8 cellular contexts compared by ENCODE assay signal in the genomic region with DNA sequence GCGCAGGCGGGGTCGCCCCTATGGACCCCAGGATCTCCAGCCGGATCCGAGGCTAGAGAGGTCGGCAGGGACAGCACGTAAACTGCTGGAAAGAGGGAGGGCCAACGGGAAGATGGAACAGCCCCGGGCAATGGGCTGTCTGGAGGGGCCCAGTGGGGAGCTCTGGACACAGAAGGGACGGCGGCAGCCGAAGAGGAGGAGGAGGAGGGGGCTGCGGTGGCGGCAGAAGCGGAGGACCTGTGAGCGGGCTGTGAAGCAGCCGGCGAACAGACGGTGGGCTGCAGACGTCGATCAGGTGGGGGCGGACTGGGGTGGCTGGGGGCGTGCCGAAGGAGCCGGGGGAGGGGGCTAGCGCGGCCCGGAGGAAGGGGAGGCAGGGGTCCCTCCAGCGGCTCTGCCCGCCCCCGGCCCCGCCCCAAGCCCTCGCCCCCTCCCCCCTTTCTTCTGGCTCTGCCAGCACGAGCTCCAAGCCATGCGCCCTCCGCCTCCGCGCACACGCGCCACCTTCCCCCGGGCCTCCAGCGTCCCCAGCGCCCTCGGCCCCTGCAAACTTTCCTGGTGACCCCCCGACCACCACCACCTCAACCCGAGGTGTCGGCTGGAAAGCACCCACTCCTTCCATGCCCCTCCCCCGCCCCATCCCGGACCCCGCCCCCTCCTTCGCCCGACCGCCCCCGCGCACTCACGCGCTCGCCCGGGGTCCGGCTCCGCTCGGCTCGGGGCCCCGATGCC. TPM values are rescaled to one million over a fixed set of nuclear protein-coding genes. Genes with fewer than 3 reads are reported as not detected.
DNase-seq lines count a peak whose midpoint lies in the region; ATAC-seq, FAIRE-seq and TF ChIP-seq lines count a peak whose summit lies in the region.

No MANE protein-coding gene starts in this region.

- H3K4me1 ChIP-seq in RWPE2 (ENCODE audit: insufficient read depth, poor library complexity, severe bottlenecking) (peaks cover 23% of the 10 kb centered on the region), HepG2 (ENCODE audit: insufficient read depth, low read length) (peaks cover 51% of the 10 kb centered on the region), suprapubic skin (peaks cover 63% of the 10 kb centered on the region)

- no peaks in the 10 kb centered on the region for H3K27me3 Mint-ChIP-seq in chondrocyte (ENCODE audit: low read depth)

- H3K9me3 ChIP-seq in RWPE2 (ENCODE audit: severe bottlenecking) (no peaks in the 10 kb centered on the region), HepG2 (ENCODE audit: low read length) (no peaks in the 10 kb centered on the region), suprapubic skin (no peaks in the 10 kb centered on the region)

- under 1% methylated on average over 21 of the region's 64 CpGs for WGBS in HepG2 (ENCODE audit: low lambda C conversion rate)
- 4% methylated on average over 9 of the region's 64 CpGs for WGBS in suprapubic skin

- H3K4me3 Mint-ChIP-seq in chondrocyte (ENCODE audit: unreplicated experiment), result peak overlapping the region; percentile 87

- POLR2A ChIA-PET in HepG2 (lab: Yijun Ruan, JAX), result interaction anchor here (0.6 to 3.7 kb wide), 9 partner anchors 9 to 181 kb away, joined by 3 to 65 read pairs (median 5); a partner anchor contains a TSS

- H3K4me3 ChIP-seq in RWPE2 (ENCODE audit: severe bottlenecking), result peak overlapping the region; percentile 58
- peak overlapping the region; percentile 71 to 88 (median 76) for H3K4me3 ChIP-seq in HepG2 (replicated peaks in 1 of 3; ENCODE audit: insufficient read depth in 1 of 3, low read depth in 2 of 3, low read length in 3 of 3)
- peak overlapping the region; percentile 95 for H3K4me3 ChIP-seq in suprapubic skin

- TF ChIP-seq CTCF in RWPE2 (IDR thresholded peaks at IDR 0.05; ENCODE audit: poor library complexity, severe bottlenecking) (no peak), chondrocyte (IDR thresholded peaks at IDR 0.05) (no peak), HepG2 (CRISPR knock-in tag; IDR thresholded peaks at IDR 0.05) (no peak), suprapubic skin (IDR thresholded peaks at IDR 0.05) (no peak)

- peak in 1 of 2 experiments; percentile 67; a peak in 1 of 4 replicates for TF ChIP-seq EP300 in HepG2 (IDR thresholded peaks at IDR 0.05; ENCODE audit: low read depth in 2 of 2, low read length in 2 of 2)
- TF ChIP-seq EP300 in HepG2 (CRISPR knock-in tag; IDR thresholded peaks at IDR 0.05; ENCODE audit: borderline replicate concordance), result no peak
- no peak for TF ChIP-seq EP300 in suprapubic skin (IDR thresholded peaks at IDR 0.05)

- H3K9ac ChIP-seq in HepG2 (ENCODE audit: insufficient read depth, low read depth, low read length), result peak overlapping the region; percentile 66

- in situ Hi-C loops in HepG2 (cut with HindIII; ENCODE audit: extremely low pct_ligation_motif_present, low pct_unique_long_range_greater_than_20kb), result no loop called here

- no peaks in the 10 kb centered on the region for H3K27me3 ChIP-seq in RWPE2 (ENCODE audit: insufficient read depth, poor library complexity, severe bottlenecking)
- H3K27me3 ChIP-seq in HepG2 (ENCODE audit: control insufficient read depth in 1 of 2, insufficient read depth in 2 of 2, low read length in 2 of 2), result no peaks in the 10 kb centered on the region; a peak in 1 of 5 replicates
- H3K27me3 ChIP-seq in suprapubic skin, result no peaks in the 10 kb centered on the region

- H3K79me2 ChIP-seq in HepG2 (ENCODE audit: insufficient read depth, low read length), result peaks cover 12% of the 10 kb centered on the region

- CTCF ChIA-PET in HepG2 (lab: Yijun Ruan, JAX; ENCODE audit: low intra/inter-chr PET ratio, low total read pairs), result no interaction called here

- H3K36me3 ChIP-seq in RWPE2 (ENCODE audit: low read depth) (peaks cover 60% of the 10 kb centered on the region), HepG2 (replicated peaks in 1 of 2; ENCODE audit: control insufficient read depth in 1 of 2, insufficient read depth in 2 of 2, low read length in 2 of 2) (peaks cover 18 to 41% of the 10 kb centered on the region in 2 experiments), suprapubic skin (peaks cover 31% of the 10 kb centered on the region)

- DNase-seq in Daoy (ENCODE audit: low read depth), result peak; percentile 39
- no peak for DNase-seq in RWPE2 (ENCODE audit: low spot score)
- no peak for DNase-seq in chondrocyte (ENCODE audit: low spot score)
- DNase-seq in HepG2 (ENCODE audit: low spot score), result no peak
- peak in 1 of 2 donors; percentile 83 for DNase-seq in suprapubic skin (ENCODE audit: low spot score in 2 of 2)
- DNase-seq in RCC 7860 (ENCODE audit: low spot score), result no peak
- DNase-seq in GOT3 (lab: John Stamatoyannopoulos, UW), result no peak

- peak overlapping the region; percentile 92 for H3K27ac ChIP-seq in RWPE2 (ENCODE audit: poor library complexity, severe bottlenecking)
- peak overlapping the region; percentile 53 for H3K27ac ChIP-seq in HepG2 (ENCODE audit: extremely low read length, insufficient read depth, low read length)
- H3K27ac ChIP-seq in suprapubic skin, result peak overlapping the region; percentile 100

- H3K27ac Mint-ChIP-seq in chondrocyte (ENCODE audit: unreplicated experiment), result peak overlapping the region; percentile 99

- H2AFZ ChIP-seq in HepG2 (ENCODE audit: low read length), result no peak overlapping the region

- peaks cover 33% of the 10 kb centered on the region for H3K36me3 Mint-ChIP-seq in chondrocyte (ENCODE audit: low read depth)

- TF ChIP-seq RAD21 in HepG2 (CRISPR knock-in tag; IDR thresholded peaks at IDR 0.05), result no peak

- H3K4me1 Mint-ChIP-seq in chondrocyte (ENCODE audit: low read depth), result peaks cover 50% of the 10 kb centered on the region

- H3K4me2 ChIP-seq in HepG2 (ENCODE audit: low read depth, low read length), result peak overlapping the region; percentile 86

- TF ChIP-seq POLR2A in HepG2 (IDR thresholded peaks at IDR 0.05; ENCODE audit: insufficient read depth in 1 of 2, low read depth in 2 of 2, low read length in 2 of 2) (no peak), suprapubic skin (IDR thresholded peaks at IDR 0.05) (no peak)

- ATAC-seq in HG02759 (IDR thresholded peaks at IDR 0.05; ENCODE audit: unreplicated experiment) (peak; percentile 7), RWPE2 (ENCODE audit: low read depth) (no peak), HepG2 (peak; percentile 29)

- peaks cover 17% of the 10 kb centered on the region; the same call in 1 of the 2 replicates for H4K20me1 ChIP-seq in HepG2 (ENCODE audit: insufficient read depth, low read length)

- intact Hi-C loops in HepG2 (cut with micrococcal nuclease; ENCODE audit: unreplicated experiment), result no loop called here

- BruUV-seq in HepG2 (replicated peaks; lab: Mats Ljungman, UMichigan), result no TSS peak

- H3K9me3 Mint-ChIP-seq in chondrocyte (ENCODE audit: low read depth), result no peaks in the 10 kb centered on the region

- FAIRE-seq in HepG2 (lab: Jason Lieb, UNC) (no peak), RCC 7860 (lab: Jason Lieb, UNC) (no peak)

RNA-seq across cellular contexts. Expression of a gene that starts 0.4 kb away (rescaled TPM):
- 16.2 and 17.8 TPM in 2 replicates for total RNA-seq in Daoy (2014; rRNA removed; shearing (Covaris generic))
- total RNA-seq in chondrocyte (112 to 181 TPM (median 164 TPM) in 3 replicates), HepG2 (2016; rRNA removed; fragmentation: Illumina TruSeq; extraction: Trizol) (12.2 and 13.7 TPM in 2 replicates), suprapubic skin (100 to 1,000 TPM; 241 to 276 (median 272) TPM)
- 1.2 and 1.4 TPM in 2 replicates for total RNA-seq in HepG2 (2016; cell fraction: cytosol; rRNA removed; fragmentation: Illumina TruSeq; extraction: Trizol; ENCODE audit: low read depth)
- total RNA-seq in HepG2 (2016; cell fraction: insoluble cytoplasmic fraction; rRNA removed; fragmentation: Illumina TruSeq; extraction: Trizol), result 9.9 and 16.7 TPM in 2 replicates
- 1.9 and 3.6 TPM in 2 replicates for total RNA-seq in HepG2 (2016; cell fraction: membrane; rRNA removed; fragmentation: Illumina TruSeq; extraction: Trizol)
- 19.5 and 21.4 TPM in 2 replicates for total RNA-seq in HepG2 (2016; cell fraction: nucleus; rRNA removed; fragmentation: Illumina TruSeq; extraction: Trizol)
- polyA plus RNA-seq in HepG2 (2011; rRNA removed), result 15.0 and 15.5 TPM in 2 replicates
- 6.7 and 7.0 TPM in 2 replicates for polyA plus RNA-seq in HepG2 (2011; cell fraction: cytosol; rRNA removed)
- 64.2 and 69.6 TPM in 2 replicates for polyA plus RNA-seq in HepG2 (2011; cell fraction: nucleus; rRNA removed)
- 17.3 and 21.8 TPM in 2 replicates for polyA plus RNA-seq in HepG2 (2012)
- 0.26 and 1.5 TPM in 2 replicates for polyA plus RNA-seq in HepG2 (2016; cell fraction: cytosol; fragmentation: Illumina TruSeq; extraction: Trizol; ENCODE audit: low read depth)
- polyA plus RNA-seq in HepG2 (2016; cell fraction: insoluble cytoplasmic fraction; fragmentation: Illumina TruSeq; extraction: Trizol; ENCODE audit: low read depth), result 13.8 and 16.2 TPM in 2 replicates
- polyA plus RNA-seq in HepG2 (2016; cell fraction: membrane; fragmentation: Illumina TruSeq; extraction: Trizol; ENCODE audit: low read depth), result 2.1 and 3.5 TPM in 2 replicates
- polyA plus RNA-seq in HepG2 (2016; cell fraction: nucleus; fragmentation: Illumina TruSeq; extraction: Trizol; ENCODE audit: insufficient read depth, low read depth), result 46.6 and 51.1 TPM in 2 replicates
- 33.6 and 51.4 TPM in 2 replicates for polyA minus RNA-seq in HepG2 (2011; rRNA and poly(A)+ RNA removed; ENCODE audit: low replicate concordance)
- 7.7 and 9.8 TPM in 2 replicates for polyA minus RNA-seq in HepG2 (2011; cell fraction: cytosol; rRNA and poly(A)+ RNA removed)
- 22.8 and 23.6 TPM in 2 replicates for polyA minus RNA-seq in HepG2 (2011; cell fraction: nucleus; rRNA and poly(A)+ RNA removed)

RNA-seq across cellular contexts. Expression of a gene that starts 11.4 kb away (rescaled TPM):
- total RNA-seq in Daoy (2014; rRNA removed; shearing (Covaris generic)), result 202 and 241 TPM in 2 replicates
- 56.8 to 76.3 TPM (median 58.8 TPM) in 3 replicates for total RNA-seq in chondrocyte
- total RNA-seq in HepG2 (2016; rRNA removed; fragmentation: Illumina TruSeq; extraction: Trizol), result 129 and 175 TPM in 2 replicates
- 39.5 and 48.1 TPM in 2 replicates for total RNA-seq in HepG2 (2016; cell fraction: cytosol; rRNA removed; fragmentation: Illumina TruSeq; extraction: Trizol; ENCODE audit: low read depth)
- total RNA-seq in HepG2 (2016; cell fraction: insoluble cytoplasmic fraction; rRNA removed; fragmentation: Illumina TruSeq; extraction: Trizol), result 132 and 160 TPM in 2 replicates
- total RNA-seq in HepG2 (2016; cell fraction: membrane; rRNA removed; fragmentation: Illumina TruSeq; extraction: Trizol), result 80.0 and 85.8 TPM in 2 replicates
- 62.2 and 67.3 TPM in 2 replicates for total RNA-seq in HepG2 (2016; cell fraction: nucleus; rRNA removed; fragmentation: Illumina TruSeq; extraction: Trizol)
- polyA plus RNA-seq in HepG2 (2011; rRNA removed), result 86.4 and 93.6 TPM in 2 replicates
- 92.2 and 107 TPM in 2 replicates for polyA plus RNA-seq in HepG2 (2011; cell fraction: cytosol; rRNA removed)
- polyA plus RNA-seq in HepG2 (2011; cell fraction: nucleus; rRNA removed), result 43.4 and 45.7 TPM in 2 replicates
- 66.6 and 80.8 TPM in 2 replicates for polyA plus RNA-seq in HepG2 (2012)
- 42.7 and 45.8 TPM in 2 replicates for polyA plus RNA-seq in HepG2 (2016; cell fraction: cytosol; fragmentation: Illumina TruSeq; extraction: Trizol; ENCODE audit: low read depth)
- polyA plus RNA-seq in HepG2 (2016; cell fraction: insoluble cytoplasmic fraction; fragmentation: Illumina TruSeq; extraction: Trizol; ENCODE audit: low read depth), result 210 and 213 TPM in 2 replicates
- 68.1 and 80.7 TPM in 2 replicates for polyA plus RNA-seq in HepG2 (2016; cell fraction: membrane; fragmentation: Illumina TruSeq; extraction: Trizol; ENCODE audit: low read depth)
- 109 and 126 TPM in 2 replicates for polyA plus RNA-seq in HepG2 (2016; cell fraction: nucleus; fragmentation: Illumina TruSeq; extraction: Trizol; ENCODE audit: insufficient read depth, low read depth)
- polyA minus RNA-seq in HepG2 (2011; rRNA and poly(A)+ RNA removed; ENCODE audit: low replicate concordance), result 177 and 420 TPM in 2 replicates
- polyA minus RNA-seq in HepG2 (2011; cell fraction: cytosol; rRNA and poly(A)+ RNA removed), result 65.8 and 69.2 TPM in 2 replicates
- 20.9 and 25.1 TPM in 2 replicates for polyA minus RNA-seq in HepG2 (2011; cell fraction: nucleus; rRNA and poly(A)+ RNA removed)
- total RNA-seq in suprapubic skin, result 10 to 100 TPM; 59.9 to 96.5 (median 67.9) TPM

RNA-seq across cellular contexts. Expression of a gene that starts 13.8 kb away (rescaled TPM):
- total RNA-seq in Daoy (2014; rRNA removed; shearing (Covaris generic)), result not detected in 2 replicates
- total RNA-seq in chondrocyte (not detected in 3 replicates), HepG2 (2016; rRNA removed; fragmentation: Illumina TruSeq; extraction: Trizol) (not detected in 2 replicates), suprapubic skin (not detected)
- total RNA-seq in HepG2 (2016; cell fraction: cytosol; rRNA removed; fragmentation: Illumina TruSeq; extraction: Trizol; ENCODE audit: low read depth), result not detected in 2 replicates
- total RNA-seq in HepG2 (2016; cell fraction: insoluble cytoplasmic fraction; rRNA removed; fragmentation: Illumina TruSeq; extraction: Trizol), result not detected in 2 replicates
- not detected in 2 replicates for total RNA-seq in HepG2 (2016; cell fraction: membrane; rRNA removed; fragmentation: Illumina TruSeq; extraction: Trizol)
- not detected in 2 replicates for total RNA-seq in HepG2 (2016; cell fraction: nucleus; rRNA removed; fragmentation: Illumina TruSeq; extraction: Trizol)
- polyA plus RNA-seq in HepG2 (2011; rRNA removed), result 0.08 and 0.20 TPM in 2 replicates
- polyA plus RNA-seq in HepG2 (2011; cell fraction: cytosol; rRNA removed), result 0.05 and 0.13 TPM in 2 replicates
- polyA plus RNA-seq in HepG2 (2011; cell fraction: nucleus; rRNA removed), result 0.31 and 0.35 TPM in 2 replicates
- polyA plus RNA-seq in HepG2 (2012), result 0.13 TPM in 1 of 2 replicates, not detected in the other
- polyA plus RNA-seq in HepG2 (2016; cell fraction: cytosol; fragmentation: Illumina TruSeq; extraction: Trizol; ENCODE audit: low read depth), result not detected in 2 replicates
- not detected in 2 replicates for polyA plus RNA-seq in HepG2 (2016; cell fraction: insoluble cytoplasmic fraction; fragmentation: Illumina TruSeq; extraction: Trizol; ENCODE audit: low read depth)
- not detected in 2 replicates for polyA plus RNA-seq in HepG2 (2016; cell fraction: membrane; fragmentation: Illumina TruSeq; extraction: Trizol; ENCODE audit: low read depth)
- polyA plus RNA-seq in HepG2 (2016; cell fraction: nucleus; fragmentation: Illumina TruSeq; extraction: Trizol; ENCODE audit: insufficient read depth, low read depth), result not detected in 2 replicates
- 0.21 TPM in 1 of 2 replicates, not detected in the other for polyA minus RNA-seq in HepG2 (2011; rRNA and poly(A)+ RNA removed; ENCODE audit: low replicate concordance)
- not detected in 2 replicates for polyA minus RNA-seq in HepG2 (2011; cell fraction: cytosol; rRNA and poly(A)+ RNA removed)
- 0.26 TPM in 1 of 2 replicates, not detected in the other for polyA minus RNA-seq in HepG2 (2011; cell fraction: nucleus; rRNA and poly(A)+ RNA removed)

RNA-seq across cellular contexts. Expression of a gene that starts 56.6 kb away (rescaled TPM):
- not detected in 2 replicates for total RNA-seq in Daoy (2014; rRNA removed; shearing (Covaris generic))
- total RNA-seq in chondrocyte (not detected in 3 replicates), HepG2 (2016; rRNA removed; fragmentation: Illumina TruSeq; extraction: Trizol) (not detected in 2 replicates), suprapubic skin (not detected)
- not detected in 2 replicates for total RNA-seq in HepG2 (2016; cell fraction: cytosol; rRNA removed; fragmentation: Illumina TruSeq; extraction: Trizol; ENCODE audit: low read depth)
- not detected in 2 replicates for total RNA-seq in HepG2 (2016; cell fraction: insoluble cytoplasmic fraction; rRNA removed; fragmentation: Illumina TruSeq; extraction: Trizol)
- not detected in 2 replicates for total RNA-seq in HepG2 (2016; cell fraction: membrane; rRNA removed; fragmentation: Illumina TruSeq; extraction: Trizol)
- not detected in 2 replicates for total RNA-seq in HepG2 (2016; cell fraction: nucleus; rRNA removed; fragmentation: Illumina TruSeq; extraction: Trizol)
- polyA plus RNA-seq in HepG2 (2011; rRNA removed), result not detected in 2 replicates
- not detected in 2 replicates for polyA plus RNA-seq in HepG2 (2011; cell fraction: cytosol; rRNA removed)
- polyA plus RNA-seq in HepG2 (2011; cell fraction: nucleus; rRNA removed), result not detected in 2 replicates
- not detected in 2 replicates for polyA plus RNA-seq in HepG2 (2012)
- not detected in 2 replicates for polyA plus RNA-seq in HepG2 (2016; cell fraction: cytosol; fragmentation: Illumina TruSeq; extraction: Trizol; ENCODE audit: low read depth)
- not detected in 2 replicates for polyA plus RNA-seq in HepG2 (2016; cell fraction: insoluble cytoplasmic fraction; fragmentation: Illumina TruSeq; extraction: Trizol; ENCODE audit: low read depth)
- polyA plus RNA-seq in HepG2 (2016; cell fraction: membrane; fragmentation: Illumina TruSeq; extraction: Trizol; ENCODE audit: low read depth), result not detected in 2 replicates
- not detected in 2 replicates for polyA plus RNA-seq in HepG2 (2016; cell fraction: nucleus; fragmentation: Illumina TruSeq; extraction: Trizol; ENCODE audit: insufficient read depth, low read depth)
- polyA minus RNA-seq in HepG2 (2011; rRNA and poly(A)+ RNA removed; ENCODE audit: low replicate concordance), result not detected in 2 replicates
- polyA minus RNA-seq in HepG2 (2011; cell fraction: cytosol; rRNA and poly(A)+ RNA removed), result not detected in 2 replicates
- polyA minus RNA-seq in HepG2 (2011; cell fraction: nucleus; rRNA and poly(A)+ RNA removed), result not detected in 2 replicates
